In the genomic region with DNA sequence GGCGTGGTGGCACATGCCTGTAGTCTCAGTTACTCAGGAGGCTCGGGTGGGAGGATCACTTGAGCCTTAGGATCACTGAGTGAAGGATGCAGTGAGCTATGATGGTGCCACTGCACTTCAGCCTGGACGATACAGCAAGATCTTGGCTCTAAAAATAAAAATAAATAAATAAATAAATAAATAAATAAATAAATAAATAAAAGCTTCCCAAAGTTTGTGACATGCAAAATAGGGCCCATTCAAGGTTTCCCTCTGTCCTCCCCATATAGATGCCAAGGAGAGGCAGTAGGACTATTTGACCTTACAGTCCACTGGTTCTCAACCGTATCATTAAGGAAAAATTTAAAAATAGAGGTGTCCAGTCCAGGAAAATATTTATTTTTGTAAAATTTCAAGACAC, we compare ENCODE assay signal across 1 cellular context.
TF ChIP-seq lines count a peak whose summit lies in the region.

No MANE protein-coding gene starts in this region.

TF ChIP-seq in HEK293, 187 proteins besides CTCF, POLR2A, EP300 and RAD21 (continued from another document and continues in another):
- TF ChIP-seq, protein P1, sequence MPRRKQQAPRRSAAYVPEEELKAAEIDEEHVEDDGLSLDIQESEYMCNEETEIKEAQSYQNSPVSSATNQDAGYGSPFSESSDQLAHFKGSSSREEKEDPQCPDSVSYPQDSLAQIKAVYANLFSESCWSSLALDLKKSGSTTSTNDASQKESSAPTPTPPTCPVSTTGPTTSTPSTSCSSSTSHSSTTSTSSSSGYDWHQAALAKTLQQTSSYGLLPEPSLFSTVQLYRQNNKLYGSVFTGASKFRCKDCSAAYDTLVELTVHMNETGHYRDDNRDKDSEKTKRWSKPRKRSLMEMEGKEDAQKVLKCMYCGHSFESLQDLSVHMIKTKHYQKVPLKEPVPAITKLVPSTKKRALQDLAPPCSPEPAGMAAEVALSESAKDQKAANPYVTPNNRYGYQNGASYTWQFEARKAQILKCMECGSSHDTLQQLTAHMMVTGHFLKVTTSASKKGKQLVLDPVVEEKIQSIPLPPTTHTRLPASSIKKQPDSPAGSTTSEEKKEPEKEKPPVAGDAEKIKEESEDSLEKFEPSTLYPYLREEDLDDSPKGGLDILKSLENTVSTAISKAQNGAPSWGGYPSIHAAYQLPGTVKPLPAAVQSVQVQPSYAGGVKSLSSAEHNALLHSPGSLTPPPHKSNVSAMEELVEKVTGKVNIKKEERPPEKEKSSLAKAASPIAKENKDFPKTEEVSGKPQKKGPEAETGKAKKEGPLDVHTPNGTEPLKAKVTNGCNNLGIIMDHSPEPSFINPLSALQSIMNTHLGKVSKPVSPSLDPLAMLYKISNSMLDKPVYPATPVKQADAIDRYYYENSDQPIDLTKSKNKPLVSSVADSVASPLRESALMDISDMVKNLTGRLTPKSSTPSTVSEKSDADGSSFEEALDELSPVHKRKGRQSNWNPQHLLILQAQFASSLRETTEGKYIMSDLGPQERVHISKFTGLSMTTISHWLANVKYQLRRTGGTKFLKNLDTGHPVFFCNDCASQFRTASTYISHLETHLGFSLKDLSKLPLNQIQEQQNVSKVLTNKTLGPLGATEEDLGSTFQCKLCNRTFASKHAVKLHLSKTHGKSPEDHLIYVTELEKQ (tag by site-specific recombination; IDR thresholded peaks at IDR 0.05; ENCODE audit: borderline replicate concordance), result no peak; the same call in 1 of the 2 replicates
- TF ChIP-seq ZNF548 (tag by site-specific recombination; IDR thresholded peaks at IDR 0.05), result no peak
- TF ChIP-seq ZNF140 (tag by site-specific recombination; IDR thresholded peaks at IDR 0.05), result peak; percentile 90
- TF ChIP-seq, protein P2, sequence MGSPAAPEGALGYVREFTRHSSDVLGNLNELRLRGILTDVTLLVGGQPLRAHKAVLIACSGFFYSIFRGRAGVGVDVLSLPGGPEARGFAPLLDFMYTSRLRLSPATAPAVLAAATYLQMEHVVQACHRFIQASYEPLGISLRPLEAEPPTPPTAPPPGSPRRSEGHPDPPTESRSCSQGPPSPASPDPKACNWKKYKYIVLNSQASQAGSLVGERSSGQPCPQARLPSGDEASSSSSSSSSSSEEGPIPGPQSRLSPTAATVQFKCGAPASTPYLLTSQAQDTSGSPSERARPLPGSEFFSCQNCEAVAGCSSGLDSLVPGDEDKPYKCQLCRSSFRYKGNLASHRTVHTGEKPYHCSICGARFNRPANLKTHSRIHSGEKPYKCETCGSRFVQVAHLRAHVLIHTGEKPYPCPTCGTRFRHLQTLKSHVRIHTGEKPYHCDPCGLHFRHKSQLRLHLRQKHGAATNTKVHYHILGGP (tag by site-specific recombination; IDR thresholded peaks at IDR 0.05), result no peak
- no peak for TF ChIP-seq ZNF677 (tag by site-specific recombination; IDR thresholded peaks at IDR 0.05)
- no peak for TF ChIP-seq KLF10 (tag by site-specific recombination; IDR thresholded peaks at IDR 0.05)
- TF ChIP-seq ZNF24 (tag by site-specific recombination; IDR thresholded peaks at IDR 0.05), result no peak
- TF ChIP-seq, protein P3, sequence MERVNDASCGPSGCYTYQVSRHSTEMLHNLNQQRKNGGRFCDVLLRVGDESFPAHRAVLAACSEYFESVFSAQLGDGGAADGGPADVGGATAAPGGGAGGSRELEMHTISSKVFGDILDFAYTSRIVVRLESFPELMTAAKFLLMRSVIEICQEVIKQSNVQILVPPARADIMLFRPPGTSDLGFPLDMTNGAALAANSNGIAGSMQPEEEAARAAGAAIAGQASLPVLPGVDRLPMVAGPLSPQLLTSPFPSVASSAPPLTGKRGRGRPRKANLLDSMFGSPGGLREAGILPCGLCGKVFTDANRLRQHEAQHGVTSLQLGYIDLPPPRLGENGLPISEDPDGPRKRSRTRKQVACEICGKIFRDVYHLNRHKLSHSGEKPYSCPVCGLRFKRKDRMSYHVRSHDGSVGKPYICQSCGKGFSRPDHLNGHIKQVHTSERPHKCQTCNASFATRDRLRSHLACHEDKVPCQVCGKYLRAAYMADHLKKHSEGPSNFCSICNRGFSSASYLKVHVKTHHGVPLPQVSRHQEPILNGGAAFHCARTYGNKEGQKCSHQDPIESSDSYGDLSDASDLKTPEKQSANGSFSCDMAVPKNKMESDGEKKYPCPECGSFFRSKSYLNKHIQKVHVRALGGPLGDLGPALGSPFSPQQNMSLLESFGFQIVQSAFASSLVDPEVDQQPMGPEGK (tag by site-specific recombination; IDR thresholded peaks at IDR 0.05), result no peak
- TF ChIP-seq ZNF560 (tag by site-specific recombination; IDR thresholded peaks at IDR 0.05; ENCODE audit: borderline replicate concordance), result peak; percentile 82
- TF ChIP-seq ZNF169 (tag by site-specific recombination; IDR thresholded peaks at IDR 0.05), result no peak
- no peak for TF ChIP-seq ZNF707 (tag by site-specific recombination; IDR thresholded peaks at IDR 0.05)
- peak; percentile 62; the same call in 1 of the 2 replicates for TF ChIP-seq ZNF433 (tag by site-specific recombination; IDR thresholded peaks at IDR 0.05; ENCODE audit: low read depth)
- TF ChIP-seq, protein P4, sequence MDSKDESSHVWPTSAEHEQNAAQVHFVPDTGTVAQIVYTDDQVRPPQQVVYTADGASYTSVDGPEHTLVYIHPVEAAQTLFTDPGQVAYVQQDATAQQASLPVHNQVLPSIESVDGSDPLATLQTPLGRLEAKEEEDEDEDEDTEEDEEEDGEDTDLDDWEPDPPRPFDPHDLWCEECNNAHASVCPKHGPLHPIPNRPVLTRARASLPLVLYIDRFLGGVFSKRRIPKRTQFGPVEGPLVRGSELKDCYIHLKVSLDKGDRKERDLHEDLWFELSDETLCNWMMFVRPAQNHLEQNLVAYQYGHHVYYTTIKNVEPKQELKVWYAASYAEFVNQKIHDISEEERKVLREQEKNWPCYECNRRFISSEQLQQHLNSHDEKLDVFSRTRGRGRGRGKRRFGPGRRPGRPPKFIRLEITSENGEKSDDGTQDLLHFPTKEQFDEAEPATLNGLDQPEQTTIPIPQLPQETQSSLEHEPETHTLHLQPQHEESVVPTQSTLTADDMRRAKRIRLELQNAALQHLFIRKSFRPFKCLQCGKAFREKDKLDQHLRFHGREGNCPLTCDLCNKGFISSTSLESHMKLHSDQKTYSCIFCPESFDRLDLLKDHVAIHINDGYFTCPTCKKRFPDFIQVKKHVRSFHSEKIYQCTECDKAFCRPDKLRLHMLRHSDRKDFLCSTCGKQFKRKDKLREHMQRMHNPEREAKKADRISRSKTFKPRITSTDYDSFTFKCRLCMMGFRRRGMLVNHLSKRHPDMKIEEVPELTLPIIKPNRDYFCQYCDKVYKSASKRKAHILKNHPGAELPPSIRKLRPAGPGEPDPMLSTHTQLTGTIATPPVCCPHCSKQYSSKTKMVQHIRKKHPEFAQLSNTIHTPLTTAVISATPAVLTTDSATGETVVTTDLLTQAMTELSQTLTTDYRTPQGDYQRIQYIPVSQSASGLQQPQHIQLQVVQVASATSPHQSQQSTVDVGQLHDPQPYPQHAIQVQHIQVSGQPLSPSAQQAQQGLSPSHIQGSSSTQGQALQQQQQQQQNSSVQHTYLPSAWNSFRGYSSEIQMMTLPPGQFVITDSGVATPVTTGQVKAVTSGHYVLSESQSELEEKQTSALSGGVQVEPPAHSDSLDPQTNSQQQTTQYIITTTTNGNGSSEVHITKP (tag by site-specific recombination; IDR thresholded peaks at IDR 0.05), result no peak
- no peak for TF ChIP-seq YY1 (tag by site-specific recombination; IDR thresholded peaks at IDR 0.05)
- TF ChIP-seq, protein P5, sequence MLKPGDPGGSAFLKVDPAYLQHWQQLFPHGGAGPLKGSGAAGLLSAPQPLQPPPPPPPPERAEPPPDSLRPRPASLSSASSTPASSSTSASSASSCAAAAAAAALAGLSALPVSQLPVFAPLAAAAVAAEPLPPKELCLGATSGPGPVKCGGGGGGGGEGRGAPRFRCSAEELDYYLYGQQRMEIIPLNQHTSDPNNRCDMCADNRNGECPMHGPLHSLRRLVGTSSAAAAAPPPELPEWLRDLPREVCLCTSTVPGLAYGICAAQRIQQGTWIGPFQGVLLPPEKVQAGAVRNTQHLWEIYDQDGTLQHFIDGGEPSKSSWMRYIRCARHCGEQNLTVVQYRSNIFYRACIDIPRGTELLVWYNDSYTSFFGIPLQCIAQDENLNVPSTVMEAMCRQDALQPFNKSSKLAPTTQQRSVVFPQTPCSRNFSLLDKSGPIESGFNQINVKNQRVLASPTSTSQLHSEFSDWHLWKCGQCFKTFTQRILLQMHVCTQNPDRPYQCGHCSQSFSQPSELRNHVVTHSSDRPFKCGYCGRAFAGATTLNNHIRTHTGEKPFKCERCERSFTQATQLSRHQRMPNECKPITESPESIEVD (tag by site-specific recombination; IDR thresholded peaks at IDR 0.05), result no peak
- no peak for TF ChIP-seq ZNF837 (tag by site-specific recombination; IDR thresholded peaks at IDR 0.05)
- TF ChIP-seq ZNF2 (tag by site-specific recombination; IDR thresholded peaks at IDR 0.05), result no peak
- no peak for TF ChIP-seq ZNF571 (tag by site-specific recombination; IDR thresholded peaks at IDR 0.05)
- no peak for TF ChIP-seq ZNF175 (tag by site-specific recombination; IDR thresholded peaks at IDR 0.05)
- TF ChIP-seq ZNF221 (tag by site-specific recombination; IDR thresholded peaks at IDR 0.05; ENCODE audit: borderline replicate concordance), result no peak
- TF ChIP-seq SCRT2 (tag by site-specific recombination; IDR thresholded peaks at IDR 0.05), result no peak
- TF ChIP-seq ZNF211 (tag by site-specific recombination; IDR thresholded peaks at IDR 0.05; ENCODE audit: low read depth), result no peak
- TF ChIP-seq REPIN1 (tag by site-specific recombination; IDR thresholded peaks at IDR 0.05; ENCODE audit: low read depth), result no peak
- TF ChIP-seq, protein P6, sequence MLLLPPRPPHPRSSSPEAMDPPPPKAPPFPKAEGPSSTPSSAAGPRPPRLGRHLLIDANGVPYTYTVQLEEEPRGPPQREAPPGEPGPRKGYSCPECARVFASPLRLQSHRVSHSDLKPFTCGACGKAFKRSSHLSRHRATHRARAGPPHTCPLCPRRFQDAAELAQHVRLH (tag by site-specific recombination; IDR thresholded peaks at IDR 0.05), result peak; percentile 85
- TF ChIP-seq ZNF404 (tag by site-specific recombination; IDR thresholded peaks at IDR 0.05), result 0 out of 2 replicates have a peak, but pooled peaks have one; percentile 58
- no peak for TF ChIP-seq ZNF792 (tag by site-specific recombination; IDR thresholded peaks at IDR 0.05)
- TF ChIP-seq ZNF174 (tag by site-specific recombination; IDR thresholded peaks at IDR 0.05), result no peak
- TF ChIP-seq ZFP3 (tag by site-specific recombination; IDR thresholded peaks at IDR 0.05; ENCODE audit: low read depth), result 0 out of 2 replicates have a peak, but pooled peaks have one; percentile 15
- no peak for TF ChIP-seq ZNF19 (tag by site-specific recombination; IDR thresholded peaks at IDR 0.05; ENCODE audit: low read depth)
- TF ChIP-seq, protein P7, sequence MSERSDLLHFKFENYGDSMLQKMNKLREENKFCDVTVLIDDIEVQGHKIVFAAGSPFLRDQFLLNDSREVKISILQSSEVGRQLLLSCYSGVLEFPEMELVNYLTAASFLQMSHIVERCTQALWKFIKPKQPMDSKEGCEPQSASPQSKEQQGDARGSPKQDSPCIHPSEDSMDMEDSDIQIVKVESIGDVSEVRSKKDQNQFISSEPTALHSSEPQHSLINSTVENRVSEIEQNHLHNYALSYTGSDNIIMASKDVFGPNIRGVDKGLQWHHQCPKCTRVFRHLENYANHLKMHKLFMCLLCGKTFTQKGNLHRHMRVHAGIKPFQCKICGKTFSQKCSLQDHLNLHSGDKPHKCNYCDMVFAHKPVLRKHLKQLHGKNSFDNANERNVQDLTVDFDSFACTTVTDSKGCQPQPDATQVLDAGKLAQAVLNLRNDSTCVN (tag by site-specific recombination; optimal IDR thresholded peaks at IDR 0.05), result no peak
- no peak for TF ChIP-seq ZNF366 (tag by site-specific recombination; conservative IDR thresholded peaks at IDR 0.05)
- no peak for TF ChIP-seq ZIC2 (tag by site-specific recombination; IDR thresholded peaks at IDR 0.05)
- TF ChIP-seq ZNF664 (tag by site-specific recombination; IDR thresholded peaks at IDR 0.05), result peak; percentile 81; the same call in 1 of the 2 replicates
- TF ChIP-seq ZNF785 (tag by site-specific recombination; IDR thresholded peaks at IDR 0.05), result no peak
- TF ChIP-seq TRIM28 (IDR thresholded peaks at IDR 0.05; ENCODE audit: borderline replicate concordance, low read length), result no peak
- TF ChIP-seq, protein P8, sequence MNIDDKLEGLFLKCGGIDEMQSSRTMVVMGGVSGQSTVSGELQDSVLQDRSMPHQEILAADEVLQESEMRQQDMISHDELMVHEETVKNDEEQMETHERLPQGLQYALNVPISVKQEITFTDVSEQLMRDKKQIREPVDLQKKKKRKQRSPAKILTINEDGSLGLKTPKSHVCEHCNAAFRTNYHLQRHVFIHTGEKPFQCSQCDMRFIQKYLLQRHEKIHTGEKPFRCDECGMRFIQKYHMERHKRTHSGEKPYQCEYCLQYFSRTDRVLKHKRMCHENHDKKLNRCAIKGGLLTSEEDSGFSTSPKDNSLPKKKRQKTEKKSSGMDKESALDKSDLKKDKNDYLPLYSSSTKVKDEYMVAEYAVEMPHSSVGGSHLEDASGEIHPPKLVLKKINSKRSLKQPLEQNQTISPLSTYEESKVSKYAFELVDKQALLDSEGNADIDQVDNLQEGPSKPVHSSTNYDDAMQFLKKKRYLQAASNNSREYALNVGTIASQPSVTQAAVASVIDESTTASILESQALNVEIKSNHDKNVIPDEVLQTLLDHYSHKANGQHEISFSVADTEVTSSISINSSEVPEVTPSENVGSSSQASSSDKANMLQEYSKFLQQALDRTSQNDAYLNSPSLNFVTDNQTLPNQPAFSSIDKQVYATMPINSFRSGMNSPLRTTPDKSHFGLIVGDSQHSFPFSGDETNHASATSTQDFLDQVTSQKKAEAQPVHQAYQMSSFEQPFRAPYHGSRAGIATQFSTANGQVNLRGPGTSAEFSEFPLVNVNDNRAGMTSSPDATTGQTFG (tag by site-specific recombination; IDR thresholded peaks at IDR 0.05; ENCODE audit: borderline replicate concordance), result no peak
- no peak for TF ChIP-seq KLF16 (tag by site-specific recombination; IDR thresholded peaks at IDR 0.05)
- TF ChIP-seq ZNF660 (tag by site-specific recombination; IDR thresholded peaks at IDR 0.05), result no peak
- TF ChIP-seq, protein P9, sequence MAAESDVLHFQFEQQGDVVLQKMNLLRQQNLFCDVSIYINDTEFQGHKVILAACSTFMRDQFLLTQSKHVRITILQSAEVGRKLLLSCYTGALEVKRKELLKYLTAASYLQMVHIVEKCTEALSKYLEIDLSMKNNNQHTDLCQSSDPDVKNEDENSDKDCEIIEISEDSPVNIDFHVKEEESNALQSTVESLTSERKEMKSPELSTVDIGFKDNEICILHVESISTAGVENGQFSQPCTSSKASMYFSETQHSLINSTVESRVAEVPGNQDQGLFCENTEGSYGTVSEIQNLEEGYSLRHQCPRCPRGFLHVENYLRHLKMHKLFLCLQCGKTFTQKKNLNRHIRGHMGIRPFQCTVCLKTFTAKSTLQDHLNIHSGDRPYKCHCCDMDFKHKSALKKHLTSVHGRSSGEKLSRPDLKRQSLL (tag by site-specific recombination; IDR thresholded peaks at IDR 0.05), result no peak
- no peak for TF ChIP-seq ZNF155 (tag by site-specific recombination; IDR thresholded peaks at IDR 0.05)
